Comparison of ENCODE assay signal across 1 cellular context in the genomic region with DNA sequence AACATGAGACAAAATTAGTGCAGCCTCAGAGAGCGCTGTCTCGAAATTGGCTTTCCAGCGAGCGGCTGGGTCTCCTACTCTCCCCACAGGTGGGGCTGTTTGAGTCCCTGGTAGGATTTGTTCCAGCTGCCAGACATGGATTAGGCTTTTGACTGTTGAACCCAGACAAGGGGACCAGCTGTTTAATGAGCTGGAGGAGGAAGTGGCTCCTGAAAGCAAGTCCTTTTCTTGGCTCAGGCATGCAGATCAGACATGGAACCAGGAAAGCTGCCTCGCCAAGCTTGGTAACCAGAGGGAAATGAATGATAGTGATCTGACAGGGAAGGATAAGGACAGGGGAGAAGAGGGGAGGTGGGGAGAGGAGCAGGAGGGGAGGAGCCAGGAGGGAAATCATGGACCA.
TF ChIP-seq lines count a peak whose summit lies in the region.

No MANE protein-coding gene starts in this region.

TF ChIP-seq in GM23338, 12 proteins besides CTCF, POLR2A, EP300 and RAD21 (continued from another document):
- TF ChIP-seq, protein P1, sequence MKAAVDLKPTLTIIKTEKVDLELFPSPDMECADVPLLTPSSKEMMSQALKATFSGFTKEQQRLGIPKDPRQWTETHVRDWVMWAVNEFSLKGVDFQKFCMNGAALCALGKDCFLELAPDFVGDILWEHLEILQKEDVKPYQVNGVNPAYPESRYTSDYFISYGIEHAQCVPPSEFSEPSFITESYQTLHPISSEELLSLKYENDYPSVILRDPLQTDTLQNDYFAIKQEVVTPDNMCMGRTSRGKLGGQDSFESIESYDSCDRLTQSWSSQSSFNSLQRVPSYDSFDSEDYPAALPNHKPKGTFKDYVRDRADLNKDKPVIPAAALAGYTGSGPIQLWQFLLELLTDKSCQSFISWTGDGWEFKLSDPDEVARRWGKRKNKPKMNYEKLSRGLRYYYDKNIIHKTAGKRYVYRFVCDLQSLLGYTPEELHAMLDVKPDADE (IDR thresholded peaks at IDR 0.05): no peak
- TF ChIP-seq EZH2phosphoT487 (IDR thresholded peaks at IDR 0.05; ENCODE audit: unreplicated experiment) (no peak), EZH2 (IDR thresholded peaks at IDR 0.05; ENCODE audit: low read depth, unreplicated experiment) (no peak), ZNF114 (CRISPR knock-in tag; IDR thresholded peaks at IDR 0.05) (no peak), CREB1 (CRISPR knock-in tag; IDR thresholded peaks at IDR 0.05; ENCODE audit: low read depth) (no peak), NANOG (IDR thresholded peaks at IDR 0.05; ENCODE audit: borderline replicate concordance) (no peak)
- TF ChIP-seq, protein P2, sequence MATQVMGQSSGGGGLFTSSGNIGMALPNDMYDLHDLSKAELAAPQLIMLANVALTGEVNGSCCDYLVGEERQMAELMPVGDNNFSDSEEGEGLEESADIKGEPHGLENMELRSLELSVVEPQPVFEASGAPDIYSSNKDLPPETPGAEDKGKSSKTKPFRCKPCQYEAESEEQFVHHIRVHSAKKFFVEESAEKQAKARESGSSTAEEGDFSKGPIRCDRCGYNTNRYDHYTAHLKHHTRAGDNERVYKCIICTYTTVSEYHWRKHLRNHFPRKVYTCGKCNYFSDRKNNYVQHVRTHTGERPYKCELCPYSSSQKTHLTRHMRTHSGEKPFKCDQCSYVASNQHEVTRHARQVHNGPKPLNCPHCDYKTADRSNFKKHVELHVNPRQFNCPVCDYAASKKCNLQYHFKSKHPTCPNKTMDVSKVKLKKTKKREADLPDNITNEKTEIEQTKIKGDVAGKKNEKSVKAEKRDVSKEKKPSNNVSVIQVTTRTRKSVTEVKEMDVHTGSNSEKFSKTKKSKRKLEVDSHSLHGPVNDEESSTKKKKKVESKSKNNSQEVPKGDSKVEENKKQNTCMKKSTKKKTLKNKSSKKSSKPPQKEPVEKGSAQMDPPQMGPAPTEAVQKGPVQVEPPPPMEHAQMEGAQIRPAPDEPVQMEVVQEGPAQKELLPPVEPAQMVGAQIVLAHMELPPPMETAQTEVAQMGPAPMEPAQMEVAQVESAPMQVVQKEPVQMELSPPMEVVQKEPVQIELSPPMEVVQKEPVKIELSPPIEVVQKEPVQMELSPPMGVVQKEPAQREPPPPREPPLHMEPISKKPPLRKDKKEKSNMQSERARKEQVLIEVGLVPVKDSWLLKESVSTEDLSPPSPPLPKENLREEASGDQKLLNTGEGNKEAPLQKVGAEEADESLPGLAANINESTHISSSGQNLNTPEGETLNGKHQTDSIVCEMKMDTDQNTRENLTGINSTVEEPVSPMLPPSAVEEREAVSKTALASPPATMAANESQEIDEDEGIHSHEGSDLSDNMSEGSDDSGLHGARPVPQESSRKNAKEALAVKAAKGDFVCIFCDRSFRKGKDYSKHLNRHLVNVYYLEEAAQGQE (IDR thresholded peaks at IDR 0.05; ENCODE audit: unreplicated experiment): no peak
